ENCODE assay signal across 17 cellular contexts in genomic region chr19:33953592-33953991, GRCh38.
"Had no signal": no experiment of that assay in that cellular context is flagged by ENCODE, and none has a peak within 500 bp of the region (broad histone marks: within the 10 kb centered on the region; RNA-seq: fewer than 3 reads in every experiment).

No MANE protein-coding gene starts in this region.

- H3K27me3 ChIP-seq: cardiac muscle cell, colonic mucosa, testis had no signal

- H3K4me1 ChIP-seq: colonic mucosa, testis had no signal

- ATAC-seq: activated CD4-positive, CD25-positive, alpha-beta regulatory T cell treated with anti-CD3 and anti-CD28 coated beads, Interleukin-2, amount 50 U/mL, for 24 hours; activated T-cell treated with anti-CD3 and anti-CD28 coated beads, Interleukin-2, amount 50 U/mL, for 72 hours; left lobe of liver; stimulated activated naive CD8-positive, alpha-beta T cell treated with anti-CD3 and anti-CD28 coated beads, Interleukin-15, amount 100 ng/mL, for 72 hours; T-helper 17 cell had no signal

- H3K27ac ChIP-seq: cardiac muscle cell, colonic mucosa, testis had no signal

- H3K9me3 ChIP-seq: colonic mucosa, testis had no signal

- H3K4me3 ChIP-seq: cardiac muscle cell, colonic mucosa, testis had no signal

- H3K36me3 ChIP-seq: cardiac muscle cell, colonic mucosa had no signal

- DNase-seq: activated CD4-positive, alpha-beta T cell treated with anti-CD3 and anti-CD28 coated beads, Interleukin-2, amount 50 U/mL, for 4 hours; activated gamma-delta T cell treated with Interleukin-2 at 50 U/mL for 16 hours; activated T-cell treated with anti-CD3 and anti-CD28 coated beads, Interleukin-2, amount 50 U/mL, for 72 hours; aorta; colonic mucosa; effector memory CD4-positive, alpha-beta T cell; erythroblast; glutamatergic neuron; mesendoderm; stimulated activated CD4-positive, alpha-beta T cell treated with anti-CD3 and anti-CD28 coated beads, Interleukin-4, amount 100 ng/mL, for 1 hour; stimulated activated CD8-positive, alpha-beta memory T cell treated with anti-CD3 and anti-CD28 coated beads, Interleukin-4, amount 100 ng/mL, for 48 hours; stimulated activated naive CD8-positive, alpha-beta T cell treated with anti-CD3 and anti-CD28 coated beads, Interleukin-15, amount 100 ng/mL, for 72 hours; T-helper 17 cell; testis had no signal
